In genomic region chr22:30968924-30969531, GRCh38 we compare ENCODE assay signal across 8 cellular contexts. TPM values are rescaled to one million over a fixed set of nuclear protein-coding genes. Genes with fewer than 3 reads are reported as not detected.
DNase-seq lines count a peak whose midpoint lies in the region; ATAC-seq and TF ChIP-seq lines count a peak whose summit lies in the region.

TUG1 (plus strand) TSS chr22:30969265.

- peak within 1 kb of the TSS; percentile 85 for H3K4me3 Mint-ChIP-seq in activated naive CD8-positive, alpha-beta T cell treated with anti-CD3 and anti-CD28 coated beads for 36 hours
- H3K4me3 Mint-ChIP-seq in glutamatergic neuron (ENCODE audit: unreplicated experiment), result peak within 1 kb of the TSS; percentile 90

- H3K79me2 ChIP-seq in osteoblast (ENCODE audit: insufficient read depth, low read length), result peaks cover 90% of the 10 kb centered on the region

- H3K36me3 ChIP-seq in osteoblast (ENCODE audit: insufficient read depth, low read length) (peaks cover 27% of the 10 kb centered on the region), thoracic aorta (peaks cover 36% of the 10 kb centered on the region)

- TF ChIP-seq CTCF in glutamatergic neuron (IDR thresholded peaks at IDR 0.05; ENCODE audit: partially characterized antibody, unreplicated experiment), result no peak
- TF ChIP-seq CTCF in osteoblast (IDR thresholded peaks at IDR 0.05; ENCODE audit: extremely low read depth, low read depth, low read length), result no peak
- no peak for TF ChIP-seq CTCF in thoracic aorta (IDR thresholded peaks at IDR 0.05)

- peaks cover 91% of the 10 kb centered on the region for H3K36me3 Mint-ChIP-seq in activated naive CD8-positive, alpha-beta T cell treated with anti-CD3 and anti-CD28 coated beads for 36 hours
- peaks cover 29% of the 10 kb centered on the region for H3K36me3 Mint-ChIP-seq in glutamatergic neuron (ENCODE audit: unreplicated experiment)

- peaks cover 11% of the 10 kb centered on the region for H3K4me1 ChIP-seq in osteoblast (ENCODE audit: insufficient read depth, low read length)
- peaks cover 13 to 46% of the 10 kb centered on the region in 2 donors for H3K4me1 ChIP-seq in thoracic aorta (ENCODE audit: control insufficient read depth in 1 of 2, low read depth in 2 of 2)

- peak within 1 kb of the TSS; percentile 96 for H3K4me2 ChIP-seq in osteoblast (ENCODE audit: insufficient read depth, low read length)

- ATAC-seq in HG02623 (IDR thresholded peaks at IDR 0.05; ENCODE audit: unreplicated experiment), result peak; percentile 79
- peak; percentile 98 for ATAC-seq in thoracic aorta (ENCODE audit: insufficient number of reproducible peaks, low FRiP score, low read depth)

- H3K4me1 Mint-ChIP-seq in activated naive CD8-positive, alpha-beta T cell treated with anti-CD3 and anti-CD28 coated beads for 36 hours, result peaks cover 37% of the 10 kb centered on the region
- peaks cover 19% of the 10 kb centered on the region for H3K4me1 Mint-ChIP-seq in glutamatergic neuron (ENCODE audit: low read depth, unreplicated experiment)

- H2AFZ ChIP-seq in osteoblast (ENCODE audit: low read length), result peak within 1 kb of the TSS; percentile 87

- DNase-seq in NCI-H1105 (lab: John Stamatoyannopoulos, UW) (peak; percentile 95), SKM-1 treated with dmso at 0.1 percent for 144 hours (lab: John Stamatoyannopoulos, UW; ENCODE audit: unreplicated experiment) (peak; percentile 92), glutamatergic neuron (peak; percentile 98), osteoblast (ENCODE audit: insufficient read length, low spot score, missing footprints) (peak; percentile 100), thoracic aorta (ENCODE audit: low spot score) (peak; percentile 95)
- peak; percentile 97 for DNase-seq in activated naive CD8-positive, alpha-beta T cell treated with anti-CD3 and anti-CD28 coated beads for 36 hours

- H4K20me1 ChIP-seq in osteoblast (ENCODE audit: insufficient read depth, low read length), result peaks cover 33% of the 10 kb centered on the region

- peaks cover 1% of the 10 kb centered on the region for H3K9me3 ChIP-seq in osteoblast (ENCODE audit: low read depth, low read length)
- H3K9me3 ChIP-seq in thoracic aorta, result peaks cover 41% of the 10 kb centered on the region

- H3K27ac ChIP-seq in osteoblast (ENCODE audit: low read depth, low read length), result peak within 1 kb of the TSS; percentile 87
- peak within 1 kb of the TSS; percentile 94 to 97 for H3K27ac ChIP-seq in thoracic aorta

- H3K27me3 Mint-ChIP-seq in activated naive CD8-positive, alpha-beta T cell treated with anti-CD3 and anti-CD28 coated beads for 36 hours, result no peaks in the 10 kb centered on the region
- H3K27me3 Mint-ChIP-seq in glutamatergic neuron (ENCODE audit: unreplicated experiment), result peaks cover 7% of the 10 kb centered on the region

- H3K9me3 Mint-ChIP-seq in activated naive CD8-positive, alpha-beta T cell treated with anti-CD3 and anti-CD28 coated beads for 36 hours, result peaks cover 50% of the 10 kb centered on the region
- H3K9me3 Mint-ChIP-seq in glutamatergic neuron (ENCODE audit: unreplicated experiment), result peaks cover 8% of the 10 kb centered on the region

- H3K27me3 ChIP-seq in osteoblast (ENCODE audit: insufficient read depth, low read length) (no peaks in the 10 kb centered on the region), thoracic aorta (replicated peaks; ENCODE audit: insufficient read depth) (no peaks in the 10 kb centered on the region)

- H3K4me3 ChIP-seq in GM08714 (ENCODE audit: low read length), result peak within 1 kb of the TSS; percentile 100
- H3K4me3 ChIP-seq in osteoblast (ENCODE audit: insufficient read depth, low read length), result peak within 1 kb of the TSS; percentile 86
- H3K4me3 ChIP-seq in thoracic aorta, result peak within 1 kb of the TSS; percentile 95

- H3K27ac Mint-ChIP-seq in activated naive CD8-positive, alpha-beta T cell treated with anti-CD3 and anti-CD28 coated beads for 36 hours, result peak within 1 kb of the TSS; percentile 97
- peak within 1 kb of the TSS; percentile 94 for H3K27ac Mint-ChIP-seq in glutamatergic neuron (ENCODE audit: unreplicated experiment)

RNA-seq across cellular contexts. Expression of gene TUG1, which starts in this region (rescaled TPM):
- total RNA-seq in activated naive CD8-positive, alpha-beta T cell treated with anti-CD3 and anti-CD28 coated beads for 36 hours, result 10 to 100 TPM; 45.6 to 47.4 TPM
- total RNA-seq in glutamatergic neuron (ENCODE audit: unreplicated experiment) (112 TPM), osteoblast (71.9 and 74.6 TPM in 2 replicates), thoracic aorta (100 to 1,000 TPM in 1 of 2 donors, 10 to 100 TPM in 1; 69.0 to 109 TPM)

Comparison
In these comparisons a context has a peak if more than half of its experiments do, and no peak if none do; other contexts are left out.
1. Peak in every context shown above with its lines: DNase-seq, ATAC-seq, H3K4me3 ChIP-seq and H3K27ac ChIP-seq.